ENCODE assay signal across 12 cellular contexts in the genomic region with DNA sequence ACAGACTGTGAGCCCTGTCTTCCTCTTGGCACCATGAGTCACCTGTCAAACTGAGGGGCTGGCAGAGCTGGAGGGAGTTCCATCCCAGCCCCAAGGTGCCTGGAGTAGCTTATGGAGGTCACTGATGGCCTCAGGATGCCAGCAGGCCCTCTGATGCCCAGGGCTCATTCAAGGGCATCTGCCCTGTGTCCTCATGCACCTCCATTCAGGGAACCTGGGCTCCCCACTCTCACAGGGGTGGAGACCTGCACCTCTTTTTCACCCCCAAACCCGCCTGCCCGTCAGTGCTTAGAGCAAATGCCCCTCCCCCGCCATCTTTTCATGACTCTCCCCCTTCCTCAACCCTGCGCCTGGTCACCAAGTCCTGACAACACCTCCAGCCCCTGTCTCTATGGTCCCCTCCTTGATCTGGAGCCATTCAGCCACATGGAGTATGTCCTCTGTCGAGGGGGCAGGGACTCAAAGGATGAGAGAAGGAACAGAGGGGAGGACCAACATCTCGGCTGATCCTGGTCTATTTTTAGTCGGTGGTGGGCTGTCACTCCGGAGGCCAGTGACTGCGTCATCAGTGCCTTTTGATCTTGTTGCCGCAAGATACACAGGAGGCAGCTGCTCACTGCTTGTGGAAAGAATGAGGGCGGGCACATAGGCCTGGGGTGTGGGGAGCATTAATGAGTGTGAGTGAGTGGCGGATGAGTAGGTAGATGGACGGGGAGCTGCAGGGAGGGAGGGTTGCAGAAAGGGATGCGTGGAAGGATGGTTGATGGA.
A peak's percentile ranks its signal among the peaks of the same experiment; 100 is the strongest.
DNase-seq lines count a peak whose midpoint lies in the region; ATAC-seq, FAIRE-seq and TF ChIP-seq lines count a peak whose summit lies in the region.
"Had no signal": no experiment of that assay in that cellular context is flagged by ENCODE, and none has a peak within 500 bp of the region (broad histone marks: within the 10 kb centered on the region; RNA-seq: fewer than 3 reads in every experiment).

No MANE protein-coding gene starts in this region.

- H3K4me2 ChIP-seq in IMR-90 (ENCODE audit: low read depth, low read length): peak overlapping the region; percentile 41; the same call in 1 of the 2 replicates

- peak overlapping the region; percentile 31 for H3K18ac ChIP-seq in IMR-90 (ENCODE audit: low read depth, low read length)

- no peak overlapping the region for H3K4me3 ChIP-seq in IMR-90 (ENCODE audit: insufficient read depth, low read depth, low read length)
- H3K4me3 ChIP-seq: skin epidermis had no signal

- peaks cover 4% of the 10 kb centered on the region for H3K27me3 ChIP-seq in IMR-90 (ENCODE audit: control insufficient read depth, insufficient read depth, low read length)

- TF ChIP-seq RAD21 in IMR-90 (IDR thresholded peaks at IDR 0.05; ENCODE audit: low read length): no peak

- no peak overlapping the region for H3K27ac ChIP-seq in IMR-90 (ENCODE audit: insufficient read depth, low read length)

- peaks cover 6% of the 10 kb centered on the region for H3K9me1 ChIP-seq in IMR-90 (ENCODE audit: insufficient read depth, low read length)

- H3K4me1 ChIP-seq in IMR-90 (ENCODE audit: control insufficient read depth, insufficient read depth, low read length): peaks cover 23% of the 10 kb centered on the region
- H3K4me1 ChIP-seq: Caco-2 had no signal

- peak overlapping the region; percentile 75 for H2AFZ ChIP-seq in IMR-90 (replicated peaks; ENCODE audit: low read length, poor library complexity)

- peak overlapping the region; percentile 21 for H3K4me3 Mint-ChIP-seq in chondrocyte (ENCODE audit: unreplicated experiment)
- peak overlapping the region in 7 of 10 donors; percentile 18 to 75 (median 48) for H3K4me3 Mint-ChIP-seq in naive thymus-derived CD8-positive, alpha-beta T cell
- H3K4me3 Mint-ChIP-seq: T-helper 2 cell treated with Interferon-gamma antibody and Interleukin-4, amounts not matched to agents 5 μg/mL and 100 μg/mL, for 36 hours had no signal

- TF ChIP-seq CTCF in IMR-90 (conservative IDR thresholded peaks at IDR 0.05; ENCODE audit: low read depth, low read length): no peak
- no peak for TF ChIP-seq CTCF in chondrocyte (IDR thresholded peaks at IDR 0.05)

- in situ Hi-C loops in IMR-90 (cut with MboI; ENCODE audit: low sequenced_read_pairs): no loop called here

- H2BK5ac ChIP-seq in IMR-90 (ENCODE audit: low read depth, low read length, poor library complexity, severe bottlenecking): peak overlapping the region; percentile 28

- peak overlapping the region; percentile 50 for H4K5ac ChIP-seq in IMR-90 (ENCODE audit: low read depth, low read length)

- H4K91ac ChIP-seq in IMR-90 (ENCODE audit: insufficient read depth, low read depth, low read length): peak overlapping the region; percentile 41; the same call in 1 of the 2 replicates

- FAIRE-seq in GM12891 (lab: Jason Lieb, UNC): no peak

- DNase-seq in AG08396 (ENCODE audit: low spot score) (peak; percentile 74), IMR-90 (peak; percentile 90), chondrocyte (ENCODE audit: low spot score) (no peak), GM12891 (ENCODE audit: insufficient read length, low spot score) (no peak), NCI-H2081 treated with DMSO at 0.1 percent for 48 hours (lab: John Stamatoyannopoulos, UW) (no peak), cerebellar cortex (ENCODE audit: low spot score) (no peak)
- DNase-seq in naive thymus-derived CD8-positive, alpha-beta T cell: peak in 5 of 10 donors; percentile 7 to 40 (median 21)
- DNase-seq: Caco-2, NCI-H1436 treated with DMSO at 0.1 percent for 48 hours had no signal

- H3K14ac ChIP-seq in IMR-90 (replicated peaks; ENCODE audit: low read depth, low read length): peak overlapping the region; percentile 52; the same call in 1 of the 2 replicates

- dilution Hi-C loops in IMR-90 (cut with HindIII; ENCODE audit: low sequenced_read_pairs, unreplicated experiment): no loop called here

- WGBS in IMR-90 (ENCODE audit: extremely low coverage in 2 of 2, insufficient read length in 1 of 2), 2 experiments: 16 to 100% methylated on average over 1 to 12 of the region's 14 CpGs

- no TSS peak for BruUV-seq in IMR-90 (replicated peaks; lab: Mats Ljungman, UMichigan)

- POLR2A ChIA-PET in IMR-90 (lab: Charles Lee; ENCODE audit: unreplicated experiment): no interaction called here
- POLR2A ChIA-PET in naive thymus-derived CD8-positive, alpha-beta T cell (lab: Charles Lee): no interaction called here

- ATAC-seq in IMR-90 (ENCODE audit: low read depth): peak; percentile 73
- ATAC-seq in naive thymus-derived CD8-positive, alpha-beta T cell: peak in 1 of 2 donors; percentile 73
- ATAC-seq in HG03442 (IDR thresholded peaks at IDR 0.05; ENCODE audit: unreplicated experiment): no peak

- no peaks in the 10 kb centered on the region for H3K36me3 ChIP-seq in IMR-90 (ENCODE audit: control insufficient read depth, insufficient read depth, low read length)

- H3K23ac ChIP-seq in IMR-90 (ENCODE audit: low read depth, low read length): no peak overlapping the region

- peak overlapping the region; percentile 87 for H2AK5ac ChIP-seq in IMR-90 (ENCODE audit: low read depth, low read length)

- intact Hi-C loops in IMR-90 (cut with micrococcal nuclease): no loop called here

- no peaks in the 10 kb centered on the region for H4K20me1 ChIP-seq in IMR-90 (ENCODE audit: insufficient read depth, low read length)

- H2BK20ac ChIP-seq in IMR-90 (ENCODE audit: low read depth, low read length): peak overlapping the region; percentile 64; the same call in 1 of the 2 replicates

- H4K8ac ChIP-seq in IMR-90 (ENCODE audit: low read depth in 2 of 2, low read length in 2 of 2): peak overlapping the region; percentile 5 to 62; a peak in 2 of 4 replicates

- H3K27me3 Mint-ChIP-seq in chondrocyte (ENCODE audit: low read depth): peaks cover 6% of the 10 kb centered on the region
- peaks cover 0 to 3% (median 0%) of the 10 kb centered on the region in 5 donors for H3K27me3 Mint-ChIP-seq in naive thymus-derived CD8-positive, alpha-beta T cell

- H3K27ac Mint-ChIP-seq in chondrocyte (ENCODE audit: unreplicated experiment): peak overlapping the region; percentile 13
- H3K27ac Mint-ChIP-seq in naive thymus-derived CD8-positive, alpha-beta T cell: peak overlapping the region in 4 of 10 donors; percentile 73 to 85 (median 74)

- no peak overlapping the region for H2BK15ac ChIP-seq in IMR-90 (ENCODE audit: low read depth, low read length)

- peaks cover 38% of the 10 kb centered on the region for H3K4me1 Mint-ChIP-seq in chondrocyte (ENCODE audit: low read depth)
- peaks cover 36 to 57% (median 42%) of the 10 kb centered on the region in 4 donors for H3K4me1 Mint-ChIP-seq in naive thymus-derived CD8-positive, alpha-beta T cell

- H2AK9ac ChIP-seq in IMR-90 (replicated peaks; ENCODE audit: low read depth, low read length, poor library complexity): peak overlapping the region; percentile 76

- TF ChIP-seq POLR2A in IMR-90 (IDR thresholded peaks at IDR 0.05; ENCODE audit: low read depth, low read length) (no peak), GM12891 (IDR thresholded peaks at IDR 0.05; ENCODE audit: low read depth, low read length) (no peak)

- peaks cover 11% of the 10 kb centered on the region for H3K36me3 Mint-ChIP-seq in chondrocyte (ENCODE audit: low read depth)
- H3K36me3 Mint-ChIP-seq in naive thymus-derived CD8-positive, alpha-beta T cell: peaks cover 12 to 29% (median 17%) of the 10 kb centered on the region in 3 donors

- H3K9ac ChIP-seq in IMR-90 (ENCODE audit: low read depth, low read length): no peak overlapping the region

- H3K9me3 Mint-ChIP-seq in chondrocyte (ENCODE audit: low read depth): peaks cover 15% of the 10 kb centered on the region
- H3K9me3 Mint-ChIP-seq in naive thymus-derived CD8-positive, alpha-beta T cell: peaks cover 0 to 25% (median 11%) of the 10 kb centered on the region in 9 donors

- H3K56ac ChIP-seq in IMR-90 (ENCODE audit: extremely low read depth, insufficient read depth, low read length): no peak overlapping the region

- peaks cover 8% of the 10 kb centered on the region for H3K9me3 ChIP-seq in IMR-90 (ENCODE audit: control insufficient read depth, insufficient read depth, low read length)

- peak overlapping the region; percentile 73 for H3K4ac ChIP-seq in IMR-90 (ENCODE audit: low read depth, low read length)

- CTCF ChIA-PET in IMR-90 (lab: Yijun Ruan, JAX): no interaction called here

- H3K79me1 ChIP-seq in IMR-90 (ENCODE audit: low read depth in 1 of 2, low read length in 2 of 2): no peaks in the 10 kb centered on the region

- H2BK120ac ChIP-seq in IMR-90 (ENCODE audit: low read depth, low read length): peak overlapping the region; percentile 80; the same call in 1 of the 2 replicates

TF ChIP-seq in IMR-90, 13 proteins besides CTCF, POLR2A, EP300 and RAD21 (continues in another document):
- TF ChIP-seq MAFK (IDR thresholded peaks at IDR 0.05; ENCODE audit: low read depth, low read length): no peak
- no peak for TF ChIP-seq CHD1 (IDR thresholded peaks at IDR 0.05; ENCODE audit: low read depth, low read length)
- no peak; the same call in 1 of the 2 replicates for TF ChIP-seq MAZ (IDR thresholded peaks at IDR 0.05; ENCODE audit: borderline replicate concordance, low read depth, low read length)
- TF ChIP-seq RCOR1 (IDR thresholded peaks at IDR 0.05; ENCODE audit: insufficient replicate concordance, low read length): no peak
- TF ChIP-seq NFE2L2 (IDR thresholded peaks at IDR 0.05; ENCODE audit: low read depth, low read length): no peak
- TF ChIP-seq CEBPB (IDR thresholded peaks at IDR 0.05; ENCODE audit: low read depth, low read length): peak; percentile 49
- 0 out of 2 replicates have a peak, but pooled peaks have one; percentile 3 for TF ChIP-seq FOS (IDR thresholded peaks at IDR 0.05; ENCODE audit: low read depth, low read length)

TF ChIP-seq in GM12891, 5 proteins besides CTCF, POLR2A, EP300 and RAD21:
- TF ChIP-seq TAF1 (IDR thresholded peaks at IDR 0.05; ENCODE audit: low read depth, low read length) (no peak), POLR2AphosphoS5 (IDR thresholded peaks at IDR 0.05; ENCODE audit: low read depth, low read length) (no peak), POU2F2 (IDR thresholded peaks at IDR 0.05; ENCODE audit: low read depth, low read length) (no peak), SPI1 (IDR thresholded peaks at IDR 0.05; ENCODE audit: low read depth, low read length) (no peak), PAX5 (IDR thresholded peaks at IDR 0.05; ENCODE audit: insufficient read depth, low read length, severe bottlenecking) (no peak)

Comparison
In these comparisons a context has a peak if more than half of its experiments do, and no peak if none do; other contexts are left out.
1. DNase-seq: peak in AG08396 (single experiment) and IMR-90 (single experiment); none in chondrocyte (single experiment), GM12891 (single experiment), NCI-H2081 treated with DMSO at 0.1 percent for 48 hours (single experiment) and cerebellar cortex (single experiment).